ENCODE assay signal across 11 cellular contexts in the genomic region with DNA sequence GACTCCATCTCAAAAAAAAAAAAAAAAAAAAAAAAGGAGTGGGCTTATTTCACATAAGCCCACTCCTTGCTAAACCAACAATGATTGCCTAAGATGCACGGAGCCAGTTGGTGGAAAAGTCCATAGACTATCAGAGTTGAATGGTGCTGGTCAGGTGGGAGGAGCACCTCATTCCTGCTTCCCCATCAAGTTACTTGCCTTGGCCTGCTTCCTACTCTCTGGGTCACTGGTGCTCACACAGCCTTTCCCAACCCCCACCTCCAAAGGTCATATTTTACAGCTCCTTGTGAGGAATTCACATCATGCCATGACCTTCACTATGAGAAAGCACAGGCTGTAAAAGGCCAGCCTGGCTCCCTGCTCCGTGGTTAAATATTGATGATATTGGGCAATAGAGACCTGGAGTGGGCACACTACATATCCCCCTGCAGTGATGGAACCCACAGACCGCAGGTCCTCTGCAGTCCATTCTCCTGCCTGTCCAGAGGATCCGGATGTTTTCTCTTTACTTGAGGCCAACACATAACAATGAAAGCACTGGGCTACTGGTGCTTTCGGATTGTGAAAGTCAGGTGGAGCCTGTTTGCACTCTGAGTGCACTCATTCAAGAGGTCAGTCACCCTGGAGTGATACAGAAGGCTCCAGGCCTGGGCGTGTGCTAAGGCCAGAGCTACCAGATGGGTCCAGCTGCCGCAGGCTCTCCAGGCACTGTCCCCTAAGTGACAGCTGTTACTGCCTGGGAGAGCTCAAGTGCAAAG. TPM values are rescaled to one million over a fixed set of nuclear protein-coding genes. Genes with fewer than 3 reads are reported as not detected.
A peak's percentile ranks its signal among the peaks of the same experiment; 100 is the strongest.
DNase-seq lines count a peak whose midpoint lies in the region; ATAC-seq and TF ChIP-seq lines count a peak whose summit lies in the region.
"Had no signal": no experiment of that assay in that cellular context is flagged by ENCODE, and none has a peak within 500 bp of the region (broad histone marks: within the 10 kb centered on the region; RNA-seq: fewer than 3 reads in every experiment).

Gene SLC51B, plus strand, starts transcription at position 664 of the 758 bp plus-strand sequence. CDS start 4,618 bp downstream, outside the sequence.

- CTCF ChIA-PET in AG04450 (lab: Charles Lee), result interaction anchor here (0.5 to 2.9 kb wide), 4 partner anchors 11 to 62 kb away, joined by 3 to 20 read pairs (median 4); no protein-coding TSS in a partner anchor

- no peak for TF ChIP-seq CTCF in AG04450 (IDR thresholded peaks at IDR 0.05; ENCODE audit: low read depth, low read length)
- no peak for TF ChIP-seq CTCF in epithelial cell of proximal tubule (conservative IDR thresholded peaks at IDR 0.05; ENCODE audit: low read depth, low read length)
- no peak for TF ChIP-seq CTCF in mucosa of descending colon (IDR thresholded peaks at IDR 0.05)
- no peak for TF ChIP-seq CTCF in omental fat pad (IDR thresholded peaks at IDR 0.05)

- no peaks in the 10 kb centered on the region for H3K27me3 ChIP-seq in AG04450 (ENCODE audit: control insufficient read depth, insufficient read depth, low read length)

- POLR2A ChIA-PET in AG04450 (lab: Yijun Ruan, JAX), result interaction anchor here (0.9 to 1.0 kb wide), 2 partner anchors 24 to 260 kb away, joined by 3 to 9 read pairs; partner anchors contain the start of gene RNU5B-1

- H3K4me3 ChIP-seq in AG04450 (ENCODE audit: low read depth, low read length) (no peak within 1 kb of the TSS), epithelial cell of proximal tubule (ENCODE audit: low read depth, low read length) (no peak within 1 kb of the TSS), mucosa of descending colon (no peak within 1 kb of the TSS)

- peak; percentile 82 for ATAC-seq in mucosa of descending colon
- ATAC-seq in omental fat pad (ENCODE audit: low FRiP score), result no peak

- no peaks in the 10 kb centered on the region for H3K36me3 ChIP-seq in mucosa of descending colon (ENCODE audit: low read depth)

- H3K4me1 ChIP-seq in mucosa of descending colon (ENCODE audit: low read depth), result peaks cover 30% of the 10 kb centered on the region

- DNase-seq in AG04450 (ENCODE audit: low read depth, low spot score), result no peak
- DNase-seq in NCI-H2196 (lab: John Stamatoyannopoulos, UW; ENCODE audit: unreplicated experiment), result peak; percentile 53
- peak; percentile 92 for DNase-seq in epithelial cell of proximal tubule (ENCODE audit: low read depth)
- DNase-seq in mucosa of descending colon, result peak; percentile 74 to 88 (median 80)
- DNase-seq in ecto neural progenitor cell (ENCODE audit: low spot score), result no peak
- no peak for DNase-seq in omental fat pad (ENCODE audit: low spot score)
- no peak for DNase-seq in NCI-H2171 (lab: John Stamatoyannopoulos, UW)
- no peak for DNase-seq in DMS153 treated with DMSO at 0.1 percent for 48 hours (lab: John Stamatoyannopoulos, UW; ENCODE audit: unreplicated experiment)
- DNase-seq: H9, NCI-H1048 had no signal

- intact Hi-C loops in mucosa of descending colon (cut with DNase I, micrococcal nuclease), result no loop called here

- H3K27ac ChIP-seq in AG04450 (ENCODE audit: low read depth, low read length), result peak within 1 kb of the TSS; percentile 31

- H3K9me3 ChIP-seq in AG04450 (ENCODE audit: control insufficient read depth, insufficient read depth, low read length) (no peaks in the 10 kb centered on the region; the same call in 1 of the 2 replicates), mucosa of descending colon (no peaks in the 10 kb centered on the region)

RNA-seq across cellular contexts. Expression of gene SLC51B, which starts in this region (rescaled TPM):
- 0.50 and 0.61 TPM in 2 replicates for polyA plus RNA-seq in AG04450 (2011; rRNA removed)
- polyA minus RNA-seq in AG04450 (2011; rRNA and poly(A)+ RNA removed), result 0.48 TPM in 1 of 2 replicates, not detected in the other
- total RNA-seq in epithelial cell of proximal tubule (not detected in 2 replicates), mucosa of descending colon (100 to 1,000 TPM in 1 of 3 donors, 10 to 100 TPM in 2; 70.1 to 157 (median 76.2) TPM), omental fat pad (not detected)
- total RNA-seq: astrocyte, H9 had no signal

Comparison
In these comparisons a context has a peak if more than half of its experiments do, and no peak if none do; other contexts are left out.
1. RNA of gene SLC51B (total RNA-seq): 70.1 to 157 TPM in mucosa of descending colon; not detected in epithelial cell of proximal tubule and not detected in omental fat pad; every median in the first group is over 10 times any median in the second.
2. Peak in DNase-seq in epithelial cell of proximal tubule; RNA of the gene not detected or under 1 TPM.
3. DNase-seq: peak in NCI-H2196 (single experiment) and mucosa of descending colon (3 of 3); none in AG04450 (single experiment), ecto neural progenitor cell (single experiment), omental fat pad (single experiment), NCI-H2171 (single experiment) and DMS153 treated with DMSO at 0.1 percent for 48 hours (single experiment).